13 cellular contexts compared by ENCODE assay signal in genomic region chr1:236854602-236854978, GRCh38. TPM values are rescaled to one million over a fixed set of nuclear protein-coding genes. Genes with fewer than 3 reads are reported as not detected.
DNase-seq lines count a peak whose midpoint lies in the region; ATAC-seq and TF ChIP-seq lines count a peak whose summit lies in the region.
"Had no signal": no experiment of that assay in that cellular context is flagged by ENCODE, and none has a peak within 500 bp of the region (broad histone marks: within the 10 kb centered on the region; RNA-seq: fewer than 3 reads in every experiment).

No MANE protein-coding gene starts in this region.

- TF ChIP-seq CTCF in RWPE1 (conservative IDR thresholded peaks at IDR 0.05; ENCODE audit: low read depth): no peak

- ATAC-seq in activated naive CD8-positive, alpha-beta T cell treated with anti-CD3 and anti-CD28 coated beads, Interleukin-2, amount 50 U/mL, for 24 hours: no peak
- no peak for ATAC-seq in HG02885 (IDR thresholded peaks at IDR 0.05; ENCODE audit: poor library complexity, unreplicated experiment)
- ATAC-seq: GM12878 had no signal

- POLR2A ChIA-PET in RWPE1 (lab: Yijun Ruan, JAX; ENCODE audit: low non-redundant PET): no interaction called here

- DNase-seq in EL (peak; percentile 91), RWPE1 (ENCODE audit: low spot score) (peak; percentile 4), fibroblast of peridontal ligament (ENCODE audit: extremely low read depth) (peak; percentile 63), epidermal melanocyte (ENCODE audit: insufficient read length, low spot score) (no peak), mesenteric fat pad (ENCODE audit: low spot score) (no peak)
- no peak for DNase-seq in activated naive CD8-positive, alpha-beta T cell treated with anti-CD3 and anti-CD28 coated beads, Interleukin-2, amount 50 U/mL, for 24 hours
- DNase-seq: activated naive CD8-positive, alpha-beta T cell treated with anti-CD3 and anti-CD28 coated beads, Interleukin-2, amount 10 ng/mL, durations not matched to agents 7 days and 5 days; effector memory CD4-positive, alpha-beta T cell; NCI-H2171 treated with DMSO at 0.1 percent for 48 hours; sigmoid colon had no signal

- H3K27ac ChIP-seq in RWPE1: no peak overlapping the region
- H3K27ac ChIP-seq in skin epidermis: peak overlapping the region in 11 of 21 experiments; percentile 14 to 81 (median 36)

- peaks cover 71% of the 10 kb centered on the region for H3K36me3 Mint-ChIP-seq in activated naive CD8-positive, alpha-beta T cell treated with anti-CD3 and anti-CD28 coated beads, Interleukin-2, amount 50 U/mL, for 24 hours (ENCODE audit: low read depth)

- CTCF ChIA-PET in RWPE1 (lab: Yijun Ruan, JAX): no interaction called here

- no peaks in the 10 kb centered on the region for H3K9me3 Mint-ChIP-seq in activated naive CD8-positive, alpha-beta T cell treated with anti-CD3 and anti-CD28 coated beads, Interleukin-2, amount 50 U/mL, for 24 hours
- H3K9me3 Mint-ChIP-seq: activated naive CD8-positive, alpha-beta T cell treated with anti-CD3 and anti-CD28 coated beads, Interleukin-2, amount 10 ng/mL, durations not matched to agents 7 days and 5 days had no signal

- H3K4me1 Mint-ChIP-seq in activated naive CD8-positive, alpha-beta T cell treated with anti-CD3 and anti-CD28 coated beads, Interleukin-2, amount 50 U/mL, for 24 hours: peaks cover 8% of the 10 kb centered on the region

- H3K4me3 Mint-ChIP-seq in activated naive CD8-positive, alpha-beta T cell treated with anti-CD3 and anti-CD28 coated beads, Interleukin-2, amount 50 U/mL, for 24 hours: no peak overlapping the region
- H3K4me3 Mint-ChIP-seq: activated naive CD8-positive, alpha-beta T cell treated with anti-CD3 and anti-CD28 coated beads, Interleukin-2, amount 10 ng/mL, durations not matched to agents 7 days and 5 days had no signal

- H3K27me3 Mint-ChIP-seq in activated naive CD8-positive, alpha-beta T cell treated with anti-CD3 and anti-CD28 coated beads, Interleukin-2, amount 50 U/mL, for 24 hours: no peaks in the 10 kb centered on the region
- H3K27me3 Mint-ChIP-seq: activated naive CD8-positive, alpha-beta T cell treated with anti-CD3 and anti-CD28 coated beads, Interleukin-2, amount 10 ng/mL, durations not matched to agents 7 days and 5 days had no signal

- H3K4me3 ChIP-seq in skin epidermis: no peak overlapping the region
- H3K4me3 ChIP-seq: GM12878, sigmoid colon had no signal

- H3K27ac Mint-ChIP-seq in activated naive CD8-positive, alpha-beta T cell treated with anti-CD3 and anti-CD28 coated beads, Interleukin-2, amount 50 U/mL, for 24 hours: no peak overlapping the region
- H3K27ac Mint-ChIP-seq: activated naive CD8-positive, alpha-beta T cell treated with anti-CD3 and anti-CD28 coated beads, Interleukin-2, amount 10 ng/mL, durations not matched to agents 7 days and 5 days had no signal

RNA-seq across cellular contexts. Expression of gene MTR, which starts 59.5 kb away (rescaled TPM):
- 48.8 TPM for total RNA-seq in mesenteric fat pad

Comparison
In these comparisons a context has a peak if more than half of its experiments do, and no peak if none do; other contexts are left out.
1. DNase-seq: peak in EL (single experiment), RWPE1 (single experiment) and fibroblast of peridontal ligament (single experiment); none in epidermal melanocyte (single experiment), mesenteric fat pad (single experiment) and activated naive CD8-positive, alpha-beta T cell treated with anti-CD3 and anti-CD28 coated beads, Interleukin-2, amount 50 U/mL, for 24 hours (single experiment).